In the genomic region with DNA sequence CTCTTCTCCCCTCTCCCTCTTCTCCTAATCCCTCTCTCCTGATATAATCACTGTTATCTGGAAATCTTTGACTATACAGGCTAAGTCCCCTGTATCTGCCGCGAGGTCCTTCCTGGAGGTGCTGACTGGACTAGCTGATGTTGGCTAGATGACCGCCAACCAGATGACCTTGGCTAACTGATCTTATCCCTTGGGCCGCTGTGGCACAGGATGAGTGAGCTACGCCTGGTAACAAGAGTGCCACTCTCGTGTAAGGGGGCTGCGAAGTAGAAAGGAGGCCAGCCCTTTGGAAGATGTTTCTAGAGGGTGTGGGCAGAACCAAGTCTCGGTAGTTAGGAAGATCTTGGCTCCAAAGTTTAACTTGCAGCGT, we compare ENCODE assay signal across 8 cellular contexts. TPM values are rescaled to one million over a fixed set of nuclear protein-coding genes. Genes with fewer than 3 reads are reported as not detected.
A peak's percentile ranks its signal among the peaks of the same experiment; 100 is the strongest.
DNase-seq lines count a peak whose midpoint lies in the region; ATAC-seq, FAIRE-seq and TF ChIP-seq lines count a peak whose summit lies in the region.

No MANE protein-coding gene starts in this region.

- peaks cover 26% of the 10 kb centered on the region for H3K4me1 Mint-ChIP-seq in activated CD4-positive, alpha-beta T cell treated with anti-CD3 and anti-CD28 coated beads, Interleukin-2, amount 10 ng/mL, durations not matched to agents 7 days and 5 days

- H3K4me1 ChIP-seq in Panc1 (ENCODE audit: control insufficient read depth, insufficient read depth, low read length) (peaks cover 7% of the 10 kb centered on the region), endothelial cell of umbilical vein (ENCODE audit: control insufficient read depth, extremely low read depth, insufficient read depth, low read length) (peaks cover 14% of the 10 kb centered on the region), neutrophil (ENCODE audit: control insufficient read depth in 1 of 2, insufficient read depth in 1 of 2, low read depth in 1 of 2, low read length in 1 of 2) (peaks cover 12 to 15% of the 10 kb centered on the region in 2 experiments)

- H2AFZ ChIP-seq in endothelial cell of umbilical vein (ENCODE audit: low read depth, low read length): peak overlapping the region; percentile 70

- no peak for DNase-seq in activated CD4-positive, alpha-beta T cell treated with anti-CD3 and anti-CD28 coated beads, Interleukin-2, amount 10 ng/mL, durations not matched to agents 7 days and 5 days
- no peak for DNase-seq in activated CD4-positive, alpha-beta T cell treated with anti-CD3 and anti-CD28 coated beads, Interleukin-2, amount 50 U/mL, for 1 hour
- DNase-seq in Panc1 (ENCODE audit: low read depth, low spot score): peak; percentile 18
- DNase-seq in endothelial cell of umbilical vein (ENCODE audit: low read depth, low spot score): no peak
- DNase-seq in stimulated activated CD8-positive, alpha-beta memory T cell treated with anti-CD3 and anti-CD28 coated beads, Interleukin-4, amount 100 ng/mL, for 48 hours: no peak
- DNase-seq in GM10266 (ENCODE audit: extremely low spot score): no peak

- FAIRE-seq in endothelial cell of umbilical vein (lab: Jason Lieb, UNC): no peak

- H3K27me3 ChIP-seq in Panc1 (ENCODE audit: control insufficient read depth, insufficient read depth, low read length) (no peaks in the 10 kb centered on the region), endothelial cell of umbilical vein (ENCODE audit: control insufficient read depth in 2 of 2, insufficient read depth in 2 of 2, low read length in 2 of 2) (peaks cover 12 to 17% of the 10 kb centered on the region in 2 experiments), neutrophil (no peaks in the 10 kb centered on the region)

- peak overlapping the region; percentile 85 for H3K27ac Mint-ChIP-seq in activated CD4-positive, alpha-beta T cell treated with anti-CD3 and anti-CD28 coated beads, Interleukin-2, amount 10 ng/mL, durations not matched to agents 7 days and 5 days

- H3K4me3 ChIP-seq in Panc1 (ENCODE audit: low read depth in 2 of 2, low read length in 2 of 2) (peak overlapping the region; percentile 85 to 96), endothelial cell of umbilical vein (replicated peaks in 1 of 3; ENCODE audit: insufficient read depth in 1 of 3, low read depth in 1 of 3, low read length in 3 of 3) (peak overlapping the region in 2 of 3 experiments; percentile 31 to 61), neutrophil (ENCODE audit: low read depth in 1 of 2, low read length in 1 of 2) (peak overlapping the region; percentile 89 to 94)

- BruUV-seq in Panc1 (replicated peaks; lab: Mats Ljungman, UMichigan) (no TSS peak), endothelial cell of umbilical vein (replicated peaks; lab: Mats Ljungman, UMichigan) (no TSS peak)

- intact Hi-C loops in Panc1 (cut with micrococcal nuclease; ENCODE audit: unreplicated experiment): no loop called here
- intact Hi-C loops in endothelial cell of umbilical vein (cut with micrococcal nuclease): loop anchor here (2.0 kb wide), 1 partner anchor 738 kb away; no protein-coding TSS in a partner anchor

- TF ChIP-seq CTCF in Panc1 (IDR thresholded peaks at IDR 0.05) (no peak), endothelial cell of umbilical vein (IDR thresholded peaks at IDR 0.05; ENCODE audit: extremely low read depth in 1 of 2, insufficient read depth in 1 of 2, low read depth in 1 of 2, low read length in 2 of 2) (no peak), neutrophil (IDR thresholded peaks at IDR 0.05) (no peak), GM10266 (IDR thresholded peaks at IDR 0.05; ENCODE audit: control insufficient read depth, insufficient read depth, low read depth, missing control alignments) (no peak)

- no peaks in the 10 kb centered on the region for H4K20me1 ChIP-seq in endothelial cell of umbilical vein (replicated peaks; ENCODE audit: control insufficient read depth, extremely low read depth, insufficient read depth, low read length)

- H3K9me3 ChIP-seq in Panc1 (ENCODE audit: control insufficient read depth, insufficient read depth, low read depth, low read length) (peaks cover 10% of the 10 kb centered on the region; the same call in 1 of the 2 replicates), endothelial cell of umbilical vein (replicated peaks; ENCODE audit: control insufficient read depth, insufficient read depth, low read length) (no peaks in the 10 kb centered on the region), neutrophil (no peaks in the 10 kb centered on the region)

- CTCF ChIA-PET in activated CD4-positive, alpha-beta T cell treated with anti-CD3 and anti-CD28 coated beads, Interleukin-2, amount 10 ng/mL, durations not matched to agents 7 days and 5 days (lab: Charles Lee): interaction anchor here (1.6 kb wide), 1 partner anchor 10 kb away, joined by 5 read pairs; no protein-coding TSS in a partner anchor
- CTCF ChIA-PET in Panc1 (lab: Charles Lee): no interaction called here
- CTCF ChIA-PET in endothelial cell of umbilical vein (lab: Charles Lee): interaction anchor here (1.5 kb wide), 1 partner anchor 24 kb away, joined by 4 read pairs; no protein-coding TSS in a partner anchor

- H3K79me2 ChIP-seq in endothelial cell of umbilical vein (ENCODE audit: control insufficient read depth, insufficient read depth, low read length): peaks cover 45% of the 10 kb centered on the region

- H3K36me3 ChIP-seq in Panc1 (ENCODE audit: control insufficient read depth, insufficient read depth, low read length) (no peaks in the 10 kb centered on the region; the same call in 1 of the 2 replicates), endothelial cell of umbilical vein (ENCODE audit: control insufficient read depth in 2 of 2, extremely low read depth in 1 of 2, insufficient read depth in 2 of 2, low read length in 2 of 2) (peaks cover 2 to 3% of the 10 kb centered on the region in 2 experiments), neutrophil (no peaks in the 10 kb centered on the region)

- H3K27ac ChIP-seq in Panc1 (ENCODE audit: low read length): peak overlapping the region; percentile 91
- H3K27ac ChIP-seq in endothelial cell of umbilical vein (ENCODE audit: insufficient read depth, low read depth, low read length): no peak overlapping the region
- H3K27ac ChIP-seq in neutrophil: no peak overlapping the region

- no peak overlapping the region for H3K9ac ChIP-seq in endothelial cell of umbilical vein (replicated peaks; ENCODE audit: extremely low read depth, insufficient read depth, low read length)

- peaks cover 4% of the 10 kb centered on the region for H3K27me3 Mint-ChIP-seq in activated CD4-positive, alpha-beta T cell treated with anti-CD3 and anti-CD28 coated beads, Interleukin-2, amount 10 ng/mL, durations not matched to agents 7 days and 5 days

- dilution Hi-C loops in endothelial cell of umbilical vein (cut with MboI; ENCODE audit: extremely low pct_ligation_motif_present, low sequenced_read_pairs): no loop called here

- ATAC-seq in HG02884 (IDR thresholded peaks at IDR 0.05; ENCODE audit: unreplicated experiment): peak; percentile 28
- ATAC-seq in Panc1: peak; percentile 75

- peak overlapping the region; percentile 77 for H3K4me3 Mint-ChIP-seq in activated CD4-positive, alpha-beta T cell treated with anti-CD3 and anti-CD28 coated beads, Interleukin-2, amount 10 ng/mL, durations not matched to agents 7 days and 5 days

- no peaks in the 10 kb centered on the region for H3K9me1 ChIP-seq in endothelial cell of umbilical vein (replicated peaks; ENCODE audit: control insufficient read depth, extremely low read depth, insufficient read depth, low read length)

- TF ChIP-seq POLR2A in endothelial cell of umbilical vein (IDR thresholded peaks at IDR 0.05; ENCODE audit: low read depth, low read length): no peak

- peaks cover 27% of the 10 kb centered on the region for H3K36me3 Mint-ChIP-seq in activated CD4-positive, alpha-beta T cell treated with anti-CD3 and anti-CD28 coated beads, Interleukin-2, amount 10 ng/mL, durations not matched to agents 7 days and 5 days (ENCODE audit: low read depth)

- peak overlapping the region; percentile 44 for H3K4me2 ChIP-seq in endothelial cell of umbilical vein (ENCODE audit: insufficient read depth, low read length)

- POLR2A ChIA-PET in activated CD4-positive, alpha-beta T cell treated with anti-CD3 and anti-CD28 coated beads, Interleukin-2, amount 10 ng/mL, durations not matched to agents 7 days and 5 days (lab: Charles Lee): no interaction called here
- POLR2A ChIA-PET in Panc1 (lab: Charles Lee) (no interaction called here), endothelial cell of umbilical vein (lab: Charles Lee) (no interaction called here)

- H3K9me3 Mint-ChIP-seq in activated CD4-positive, alpha-beta T cell treated with anti-CD3 and anti-CD28 coated beads, Interleukin-2, amount 10 ng/mL, durations not matched to agents 7 days and 5 days: peaks cover 19% of the 10 kb centered on the region

- in situ Hi-C loops in Panc1 (cut with HindIII; ENCODE audit: low pct_unique_long_range_greater_than_20kb, low sequenced_read_pairs): no loop called here

TF ChIP-seq in endothelial cell of umbilical vein, 7 proteins besides CTCF, POLR2A, EP300 and RAD21:
- TF ChIP-seq EZH2 (IDR thresholded peaks at IDR 0.05; ENCODE audit: borderline replicate concordance, low read depth, low read length, severe bottlenecking) (no peak), POLR2AphosphoS5 (IDR thresholded peaks at IDR 0.05; ENCODE audit: insufficient read depth, low read depth, low read length) (no peak), GATA2 (IDR thresholded peaks at IDR 0.05; ENCODE audit: insufficient read depth, insufficient read length, low read depth, low read length) (peak; percentile 45), FOS (IDR thresholded peaks at IDR 0.05; ENCODE audit: borderline replicate concordance, insufficient read depth, low read length) (no peak)
TF ChIP-seq in endothelial cell of umbilical vein: peak in this region for 1.

RNA-seq across cellular contexts. Expression of a gene that starts 0.3 kb away (rescaled TPM):
- total RNA-seq in activated CD4-positive, alpha-beta T cell treated with anti-CD3 and anti-CD28 coated beads, Interleukin-2, amount 10 ng/mL, durations not matched to agents 7 days and 5 days: 10 to 100 TPM; 39.4 to 50.8 TPM
- total RNA-seq in Panc1 (2021; ENCODE audit: unreplicated experiment): 48.7 TPM
- polyA plus RNA-seq in Panc1 (2012; ENCODE audit: insufficient read length): 33.9 TPM
- 72.7 and 77.6 TPM in 2 replicates for total RNA-seq in endothelial cell of umbilical vein
- 64.4 and 65.8 TPM in 2 replicates for polyA plus RNA-seq in endothelial cell of umbilical vein
- polyA plus RNA-seq in endothelial cell of umbilical vein (2011; cell fraction: cytosol; rRNA removed): 37.4 and 39.0 TPM in 2 replicates
- 63.1 and 66.2 TPM in 2 replicates for polyA plus RNA-seq in endothelial cell of umbilical vein (2011; cell fraction: nucleus; rRNA removed)
- 53.1 and 59.0 TPM in 2 replicates for polyA plus RNA-seq in endothelial cell of umbilical vein (2012)
- 244 and 267 TPM in 2 replicates for polyA minus RNA-seq in endothelial cell of umbilical vein
- 30.3 TPM for polyA minus RNA-seq in endothelial cell of umbilical vein (2011; cell fraction: cytosol; rRNA and poly(A)+ RNA removed)
- 73.1 and 114 TPM in 2 replicates for polyA minus RNA-seq in endothelial cell of umbilical vein (2011; cell fraction: nucleus; rRNA and poly(A)+ RNA removed)
